In genomic region chr4:147799986-147800555, GRCh38 we compare ENCODE assay signal across 8 cellular contexts.
DNase-seq lines count a peak whose midpoint lies in the region; ATAC-seq and TF ChIP-seq lines count a peak whose summit lies in the region.

No MANE protein-coding gene starts in this region.

- ATAC-seq in GM18909 (IDR thresholded peaks at IDR 0.05; ENCODE audit: poor library complexity, unreplicated experiment) = peak; percentile 98
- ATAC-seq in HG02981 (IDR thresholded peaks at IDR 0.05; ENCODE audit: unreplicated experiment) = peak; percentile 96

- WGBS in lower leg skin, 2 donors = 81 to 86% methylated on average over 7 of the region's 7 CpGs

- no peak overlapping the region for H3K4me3 ChIP-seq in lower leg skin (ENCODE audit: low read depth, poor library complexity, severe bottlenecking)

- TF ChIP-seq CTCF in lower leg skin (IDR thresholded peaks at IDR 0.05) = no peak

- DNase-seq in T-helper 9 cell = peak; percentile 45
- DNase-seq in effector CD8-positive, alpha-beta T cell (lab: John Stamatoyannopoulos, UW) = peak; percentile 9
- peak; percentile 17 to 30 for DNase-seq in stimulated activated CD8-positive, alpha-beta memory T cell treated with anti-CD3 and anti-CD28 coated beads, Interleukin-7, amount 100 ng/mL, for 1 hour (ENCODE audit: low read depth in 2 of 2)
- DNase-seq in lower leg skin (ENCODE audit: low spot score in 2 of 2) = no peak
- no peak for DNase-seq in NCI-H146 treated with DMSO at 0.1 percent for 48 hours (lab: John Stamatoyannopoulos, UW; ENCODE audit: unreplicated experiment)
- no peak for DNase-seq in NCI-H146 (lab: John Stamatoyannopoulos, UW)

- intact Hi-C loops in lower leg skin (cut with DNase I; ENCODE audit: low total_unique reads) = no loop called here

- TF ChIP-seq POLR2A in lower leg skin (IDR thresholded peaks at IDR 0.05) = no peak

Comparison
In these comparisons a context has a peak if more than half of its experiments do, and no peak if none do; other contexts are left out.
1. DNase-seq: peak in T-helper 9 cell (single experiment), effector CD8-positive, alpha-beta T cell (single experiment) and stimulated activated CD8-positive, alpha-beta memory T cell treated with anti-CD3 and anti-CD28 coated beads, Interleukin-7, amount 100 ng/mL, for 1 hour (2 of 2); none in lower leg skin (0 of 2), NCI-H146 treated with DMSO at 0.1 percent for 48 hours (single experiment) and NCI-H146 (single experiment).